Comparison of ENCODE assay signal across 1 cellular context in genomic region chr19:41367848-41368301, GRCh38.
TF ChIP-seq lines count a peak whose summit lies in the region.

No MANE protein-coding gene starts in this region.

TF ChIP-seq in HCT116, 20 proteins besides CTCF, POLR2A, EP300 and RAD21 (continued from another document):
- no peak for TF ChIP-seq SP1 (IDR thresholded peaks at IDR 0.05; ENCODE audit: low read depth)
